1 cellular context compared by ENCODE assay signal in the genomic region with DNA sequence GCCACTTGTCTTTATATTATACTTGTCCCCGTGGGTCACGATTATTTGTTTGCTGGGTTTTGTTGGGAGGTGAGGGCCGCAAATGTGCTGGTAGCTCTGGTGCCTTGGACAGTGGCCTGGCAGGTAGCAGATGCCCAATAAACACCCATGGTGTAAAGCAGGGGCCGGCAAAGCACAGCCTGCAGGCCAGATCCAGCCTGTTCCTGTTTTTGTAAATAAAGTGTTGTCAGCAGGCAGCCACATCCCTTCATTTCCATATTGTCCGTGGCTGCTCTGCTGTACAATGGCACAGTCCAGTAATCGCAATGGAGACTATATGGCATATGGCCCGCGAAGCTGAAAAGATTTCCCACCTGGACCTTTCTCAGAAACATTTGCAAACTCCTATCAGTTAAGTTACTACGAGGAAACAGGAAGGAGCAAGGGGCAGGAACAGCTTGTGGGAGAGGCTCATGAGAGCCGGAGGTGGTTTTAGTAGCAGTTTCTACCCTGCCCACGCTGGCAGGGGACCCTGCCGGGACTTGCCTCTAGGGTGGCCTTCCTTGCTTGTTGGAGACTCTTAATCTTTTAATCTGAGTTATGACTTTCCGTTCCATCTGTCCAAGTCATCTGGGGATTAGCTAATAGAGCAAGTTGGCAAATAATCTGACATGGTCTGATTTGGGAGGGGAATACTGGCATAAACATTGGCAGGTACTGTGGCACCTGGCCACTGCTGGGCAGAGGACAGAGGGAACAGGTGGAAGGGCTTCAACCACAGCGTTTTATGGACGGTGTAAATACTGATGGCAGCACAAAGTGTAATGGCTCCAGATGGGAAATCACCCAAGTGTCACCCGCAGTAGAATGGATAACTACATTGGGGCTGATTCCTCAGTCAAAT.
A peak's percentile ranks its signal among the peaks of the same experiment; 100 is the strongest.
TF ChIP-seq lines count a peak whose summit lies in the region.

No MANE protein-coding gene starts in this region.

TF ChIP-seq in K562, 482 proteins besides CTCF, POLR2A, EP300 and RAD21 (continued from another document):
- TF ChIP-seq, protein P1, sequence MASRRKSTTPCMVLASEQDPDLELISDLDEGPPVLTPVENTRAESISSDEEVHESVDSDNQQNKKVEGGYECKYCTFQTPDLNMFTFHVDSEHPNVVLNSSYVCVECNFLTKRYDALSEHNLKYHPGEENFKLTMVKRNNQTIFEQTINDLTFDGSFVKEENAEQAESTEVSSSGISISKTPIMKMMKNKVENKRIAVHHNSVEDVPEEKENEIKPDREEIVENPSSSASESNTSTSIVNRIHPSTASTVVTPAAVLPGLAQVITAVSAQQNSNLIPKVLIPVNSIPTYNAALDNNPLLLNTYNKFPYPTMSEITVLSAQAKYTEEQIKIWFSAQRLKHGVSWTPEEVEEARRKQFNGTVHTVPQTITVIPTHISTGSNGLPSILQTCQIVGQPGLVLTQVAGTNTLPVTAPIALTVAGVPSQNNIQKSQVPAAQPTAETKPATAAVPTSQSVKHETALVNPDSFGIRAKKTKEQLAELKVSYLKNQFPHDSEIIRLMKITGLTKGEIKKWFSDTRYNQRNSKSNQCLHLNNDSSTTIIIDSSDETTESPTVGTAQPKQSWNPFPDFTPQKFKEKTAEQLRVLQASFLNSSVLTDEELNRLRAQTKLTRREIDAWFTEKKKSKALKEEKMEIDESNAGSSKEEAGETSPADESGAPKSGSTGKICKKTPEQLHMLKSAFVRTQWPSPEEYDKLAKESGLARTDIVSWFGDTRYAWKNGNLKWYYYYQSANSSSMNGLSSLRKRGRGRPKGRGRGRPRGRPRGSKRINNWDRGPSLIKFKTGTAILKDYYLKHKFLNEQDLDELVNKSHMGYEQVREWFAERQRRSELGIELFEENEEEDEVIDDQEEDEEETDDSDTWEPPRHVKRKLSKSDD (conservative IDR thresholded peaks at IDR 0.05; ENCODE audit: low read length), result no peak
- TF ChIP-seq LEF1 (IDR thresholded peaks at IDR 0.05) (no peak), FOXJ2 (tag; IDR thresholded peaks at IDR 0.05) (no peak), HNRNPH1 (optimal IDR thresholded peaks at IDR 0.05; ENCODE audit: low read depth, low read length) (no peak), NCOA1 (IDR thresholded peaks at IDR 0.05; ENCODE audit: low read depth) (no peak), ELF1 (tag; IDR thresholded peaks at IDR 0.05) (peak; percentile 25; the same call in 1 of the 2 replicates), MTA3 (IDR thresholded peaks at IDR 0.05; ENCODE audit: borderline replicate concordance) (no peak), MYBL2 (IDR thresholded peaks at IDR 0.05; ENCODE audit: low read depth) (no peak), MYBL2 (CRISPR knock-in tag; IDR thresholded peaks at IDR 0.05; ENCODE audit: borderline replicate concordance) (no peak), ELF2 (CRISPR knock-in tag; IDR thresholded peaks at IDR 0.05) (no peak), ZNF121 (CRISPR knock-in tag; conservative IDR thresholded peaks at IDR 0.05) (no peak), SIN3A (IDR thresholded peaks at IDR 0.05; ENCODE audit: borderline replicate concordance in 2 of 2, control insufficient read depth in 1 of 2, low read depth in 2 of 2, low read length in 2 of 2) (no peak), DIDO1 (tag; IDR thresholded peaks at IDR 0.05; ENCODE audit: low read depth) (no peak), SMC3 (conservative IDR thresholded peaks at IDR 0.05; ENCODE audit: insufficient read depth, low read depth, low read length) (no peak), CBX1 (IDR thresholded peaks at IDR 0.05; ENCODE audit: low read depth) (no peak), ZKSCAN1 (IDR thresholded peaks at IDR 0.05; ENCODE audit: low read depth, low read length) (no peak), HMG20A (CRISPR knock-in tag; conservative IDR thresholded peaks at IDR 0.05) (no peak), RHOXF2B (CRISPR knock-in tag; conservative IDR thresholded peaks at IDR 0.05) (no peak)
- TF ChIP-seq, protein P2, sequence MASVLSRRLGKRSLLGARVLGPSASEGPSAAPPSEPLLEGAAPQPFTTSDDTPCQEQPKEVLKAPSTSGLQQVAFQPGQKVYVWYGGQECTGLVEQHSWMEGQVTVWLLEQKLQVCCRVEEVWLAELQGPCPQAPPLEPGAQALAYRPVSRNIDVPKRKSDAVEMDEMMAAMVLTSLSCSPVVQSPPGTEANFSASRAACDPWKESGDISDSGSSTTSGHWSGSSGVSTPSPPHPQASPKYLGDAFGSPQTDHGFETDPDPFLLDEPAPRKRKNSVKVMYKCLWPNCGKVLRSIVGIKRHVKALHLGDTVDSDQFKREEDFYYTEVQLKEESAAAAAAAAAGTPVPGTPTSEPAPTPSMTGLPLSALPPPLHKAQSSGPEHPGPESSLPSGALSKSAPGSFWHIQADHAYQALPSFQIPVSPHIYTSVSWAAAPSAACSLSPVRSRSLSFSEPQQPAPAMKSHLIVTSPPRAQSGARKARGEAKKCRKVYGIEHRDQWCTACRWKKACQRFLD (CRISPR knock-in tag; IDR thresholded peaks at IDR 0.05), result peak; percentile 50; the same call in 1 of the 2 replicates
- TF ChIP-seq, protein P3, sequence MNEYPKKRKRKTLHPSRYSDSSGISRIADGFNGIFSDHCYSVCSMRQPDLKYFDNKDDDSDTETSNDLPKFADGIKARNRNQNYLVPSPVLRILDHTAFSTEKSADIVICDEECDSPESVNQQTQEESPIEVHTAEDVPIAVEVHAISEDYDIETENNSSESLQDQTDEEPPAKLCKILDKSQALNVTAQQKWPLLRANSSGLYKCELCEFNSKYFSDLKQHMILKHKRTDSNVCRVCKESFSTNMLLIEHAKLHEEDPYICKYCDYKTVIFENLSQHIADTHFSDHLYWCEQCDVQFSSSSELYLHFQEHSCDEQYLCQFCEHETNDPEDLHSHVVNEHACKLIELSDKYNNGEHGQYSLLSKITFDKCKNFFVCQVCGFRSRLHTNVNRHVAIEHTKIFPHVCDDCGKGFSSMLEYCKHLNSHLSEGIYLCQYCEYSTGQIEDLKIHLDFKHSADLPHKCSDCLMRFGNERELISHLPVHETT (CRISPR knock-in tag; conservative IDR thresholded peaks at IDR 0.05 in 1 of 2, IDR thresholded peaks at IDR 0.05 in 1 of 2), result 0 out of 4 replicates have a peak, but pooled peaks of 1 of the 2 experiments have one; percentile 29
- TF ChIP-seq, protein P4, sequence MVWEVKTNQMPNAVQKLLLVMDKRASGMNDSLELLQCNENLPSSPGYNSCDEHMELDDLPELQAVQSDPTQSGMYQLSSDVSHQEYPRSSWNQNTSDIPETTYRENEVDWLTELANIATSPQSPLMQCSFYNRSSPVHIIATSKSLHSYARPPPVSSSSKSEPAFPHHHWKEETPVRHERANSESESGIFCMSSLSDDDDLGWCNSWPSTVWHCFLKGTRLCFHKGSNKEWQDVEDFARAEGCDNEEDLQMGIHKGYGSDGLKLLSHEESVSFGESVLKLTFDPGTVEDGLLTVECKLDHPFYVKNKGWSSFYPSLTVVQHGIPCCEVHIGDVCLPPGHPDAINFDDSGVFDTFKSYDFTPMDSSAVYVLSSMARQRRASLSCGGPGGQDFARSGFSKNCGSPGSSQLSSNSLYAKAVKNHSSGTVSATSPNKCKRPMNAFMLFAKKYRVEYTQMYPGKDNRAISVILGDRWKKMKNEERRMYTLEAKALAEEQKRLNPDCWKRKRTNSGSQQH (CRISPR knock-in tag; IDR thresholded peaks at IDR 0.05), result no peak
- TF ChIP-seq, protein P5, sequence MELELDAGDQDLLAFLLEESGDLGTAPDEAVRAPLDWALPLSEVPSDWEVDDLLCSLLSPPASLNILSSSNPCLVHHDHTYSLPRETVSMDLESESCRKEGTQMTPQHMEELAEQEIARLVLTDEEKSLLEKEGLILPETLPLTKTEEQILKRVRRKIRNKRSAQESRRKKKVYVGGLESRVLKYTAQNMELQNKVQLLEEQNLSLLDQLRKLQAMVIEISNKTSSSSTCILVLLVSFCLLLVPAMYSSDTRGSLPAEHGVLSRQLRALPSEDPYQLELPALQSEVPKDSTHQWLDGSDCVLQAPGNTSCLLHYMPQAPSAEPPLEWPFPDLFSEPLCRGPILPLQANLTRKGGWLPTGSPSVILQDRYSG (tag; conservative IDR thresholded peaks at IDR 0.05; ENCODE audit: low read depth), result 0 out of 2 replicates have a peak, but pooled peaks have one; percentile 24
- TF ChIP-seq, protein P6, sequence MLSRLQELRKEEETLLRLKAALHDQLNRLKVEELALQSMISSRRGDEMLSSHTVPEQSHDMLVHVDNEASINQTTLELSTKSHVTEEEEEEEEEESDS (CRISPR knock-in tag; IDR thresholded peaks at IDR 0.05), result no peak
- TF ChIP-seq, protein P7, sequence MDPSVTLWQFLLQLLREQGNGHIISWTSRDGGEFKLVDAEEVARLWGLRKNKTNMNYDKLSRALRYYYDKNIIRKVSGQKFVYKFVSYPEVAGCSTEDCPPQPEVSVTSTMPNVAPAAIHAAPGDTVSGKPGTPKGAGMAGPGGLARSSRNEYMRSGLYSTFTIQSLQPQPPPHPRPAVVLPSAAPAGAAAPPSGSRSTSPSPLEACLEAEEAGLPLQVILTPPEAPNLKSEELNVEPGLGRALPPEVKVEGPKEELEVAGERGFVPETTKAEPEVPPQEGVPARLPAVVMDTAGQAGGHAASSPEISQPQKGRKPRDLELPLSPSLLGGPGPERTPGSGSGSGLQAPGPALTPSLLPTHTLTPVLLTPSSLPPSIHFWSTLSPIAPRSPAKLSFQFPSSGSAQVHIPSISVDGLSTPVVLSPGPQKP (CRISPR knock-in tag; IDR thresholded peaks at IDR 0.05), result no peak
